In genomic region chr2:216624251-216624650, GRCh38 we compare ENCODE assay signal across 14 cellular contexts. TPM values are rescaled to one million over a fixed set of nuclear protein-coding genes. Genes with fewer than 3 reads are reported as not detected.
DNase-seq lines count a peak whose midpoint lies in the region; ATAC-seq, FAIRE-seq and TF ChIP-seq lines count a peak whose summit lies in the region.
"Had no signal": no experiment of that assay in that cellular context is flagged by ENCODE, and none has a peak within 500 bp of the region (broad histone marks: within the 10 kb centered on the region; RNA-seq: fewer than 3 reads in every experiment).

No MANE protein-coding gene starts in this region.

- H3K79me2 ChIP-seq in PC-3 (ENCODE audit: low read length) (no peaks in the 10 kb centered on the region), GM12878 (ENCODE audit: control insufficient read depth, insufficient read depth, low read length) (no peaks in the 10 kb centered on the region)

- CTCF ChIA-PET in PC-3 (lab: Charles Lee) (no interaction called here), GM12878 (lab: Yijun Ruan, JAX) (interaction anchor here (0.6 to 1.1 kb wide), 2 partner anchors 40 to 106 kb away, joined by 3 to 4 read pairs; no protein-coding TSS in a partner anchor)

- BruUV-seq in PC-3 (replicated peaks; lab: Mats Ljungman, UMichigan) (no TSS peak), GM12878 (replicated peaks; lab: Mats Ljungman, UMichigan) (no TSS peak)

- WGBS in GM12878 (ENCODE audit: insufficient coverage, insufficient replicate concordance, low lambda C conversion rate, missing lambda C conversion rate), result 25% methylated on average over 2 of the region's 2 CpGs

- DNase-seq in PC-3 (peak; percentile 75), GM12878 (ENCODE audit: low read depth, low spot score) (no peak), posterior vena cava (ENCODE audit: low spot score) (peak; percentile 3), foreskin keratinocyte (no peak), DMS 273 (lab: John Stamatoyannopoulos, UW; ENCODE audit: unreplicated experiment) (no peak)
- DNase-seq in activated CD4-positive, alpha-beta T cell treated with anti-CD3 and anti-CD28 coated beads, Interleukin-2, amount 50 U/mL, for 1 hour, result no peak
- DNase-seq: AML-193; CD4-positive, CD25-positive, alpha-beta regulatory T cell; H7 had no signal

- SMC1A ChIA-PET in GM12878 (lab: Charles Lee; ENCODE audit: uncharacterized antibody, unreplicated experiment), result no interaction called here

- H3K9me3 ChIP-seq in BLaER1, result peaks cover 5% of the 10 kb centered on the region; the same call in 1 of the 2 replicates
- no peaks in the 10 kb centered on the region for H3K9me3 ChIP-seq in PC-3 (ENCODE audit: low read length)
- H3K9me3 ChIP-seq in GM12878 (replicated peaks; ENCODE audit: control insufficient read depth, insufficient read depth, low read length), result no peaks in the 10 kb centered on the region

- H4K20me1 ChIP-seq in BLaER1, result no peaks in the 10 kb centered on the region
- H4K20me1 ChIP-seq in PC-3 (ENCODE audit: low read length), result no peaks in the 10 kb centered on the region
- H4K20me1 ChIP-seq in GM12878 (ENCODE audit: control insufficient read depth, insufficient read depth), result no peaks in the 10 kb centered on the region
- H4K20me1 ChIP-seq: BLaER1 treated with 17β-estradiol and CSF1 and Interleukin-3, amounts not matched to agents 10 nM and 100 nM had no signal

- H3F3A ChIP-seq in PC-3 (ENCODE audit: low read length, unreplicated experiment), result no peaks in the 10 kb centered on the region

- FAIRE-seq in GM12878 (lab: Jason Lieb, UNC), result no peak

- H3K4me3 ChIP-seq in BLaER1 (no peak overlapping the region), PC-3 (ENCODE audit: low read length) (no peak overlapping the region), GM12878 (no peak overlapping the region)
- H3K4me3 ChIP-seq: BLaER1 treated with 17β-estradiol and CSF1 and Interleukin-3, amounts not matched to agents 10 nM and 100 nM; GM23338 had no signal

- ATAC-seq in PC-3, result peak; percentile 18; the same call in 1 of the 2 replicates
- ATAC-seq in GM12878, result no peak
- ATAC-seq in foreskin keratinocyte, result no peak
- ATAC-seq: GM23338 had no signal

- TF ChIP-seq POLR2A in GM12878 (IDR thresholded peaks at IDR 0.05; ENCODE audit: low read depth, low read length), result no peak

- no peaks in the 10 kb centered on the region for H3K36me3 ChIP-seq in BLaER1
- no peaks in the 10 kb centered on the region for H3K36me3 ChIP-seq in PC-3 (ENCODE audit: low read depth, low read length)
- H3K36me3 ChIP-seq in GM12878 (ENCODE audit: control insufficient read depth in 2 of 2, insufficient read depth in 2 of 2, low read length in 1 of 2), result no peaks in the 10 kb centered on the region
- H3K36me3 ChIP-seq: BLaER1 treated with 17β-estradiol and CSF1 and Interleukin-3, amounts not matched to agents 10 nM and 100 nM had no signal

- RAD21 ChIA-PET in GM12878 (lab: Charles Lee; ENCODE audit: unreplicated experiment), result no interaction called here

- POLR2A ChIA-PET in PC-3 (lab: Charles Lee; ENCODE audit: unreplicated experiment) (no interaction called here), GM12878 (lab: Charles Lee) (no interaction called here)

- no peak overlapping the region for H2AFZ ChIP-seq in PC-3 (ENCODE audit: low read length)
- no peak overlapping the region for H2AFZ ChIP-seq in GM12878 (ENCODE audit: control insufficient read depth, low read depth, low read length)
- H2AFZ ChIP-seq: GM23338 had no signal

- H3K27ac ChIP-seq in BLaER1, result no peak overlapping the region
- H3K27ac ChIP-seq in PC-3 (ENCODE audit: low read length), result peak overlapping the region; percentile 44
- no peak overlapping the region for H3K27ac ChIP-seq in GM12878 (ENCODE audit: control insufficient read depth, insufficient read depth)
- no peak overlapping the region for H3K27ac ChIP-seq in foreskin keratinocyte
- H3K27ac ChIP-seq: 22Rv1; BLaER1 treated with 17β-estradiol and CSF1 and Interleukin-3, amounts not matched to agents 10 nM and 100 nM; HL-60 had no signal

- in situ Hi-C loops in GM12878 (cut with MboI), result no loop called here

- H3K4me1 ChIP-seq in BLaER1 (peaks cover 67% of the 10 kb centered on the region), PC-3 (ENCODE audit: insufficient read depth, low read length) (peaks cover 27% of the 10 kb centered on the region), GM12878 (ENCODE audit: control insufficient read depth, insufficient read depth, low read length) (peaks cover 3% of the 10 kb centered on the region; the same call in 1 of the 2 replicates), foreskin keratinocyte (no peaks in the 10 kb centered on the region)

- H3K4me2 ChIP-seq in BLaER1, result peak overlapping the region; percentile 23; the same call in 1 of the 2 replicates
- H3K4me2 ChIP-seq in PC-3 (ENCODE audit: low read length), result peak overlapping the region; percentile 21
- no peak overlapping the region for H3K4me2 ChIP-seq in GM12878 (ENCODE audit: control insufficient read depth, insufficient read depth)
- H3K4me2 ChIP-seq: GM23338 had no signal

- no peak for TF ChIP-seq RAD21 in GM12878 (IDR thresholded peaks at IDR 0.05; ENCODE audit: insufficient read depth, low read depth, low read length)

- H3K9ac ChIP-seq in BLaER1, result no peak overlapping the region
- H3K9ac ChIP-seq in PC-3 (ENCODE audit: low read length), result no peak overlapping the region
- no peak overlapping the region for H3K9ac ChIP-seq in GM12878 (ENCODE audit: control insufficient read depth, insufficient read depth, low read length)
- H3K9ac ChIP-seq: BLaER1 treated with 17β-estradiol and CSF1 and Interleukin-3, amounts not matched to agents 10 nM and 100 nM had no signal

- H3K9me2 ChIP-seq in PC-3 (replicated peaks; ENCODE audit: low read length), result no peaks in the 10 kb centered on the region

- no peak for TF ChIP-seq EP300 in GM12878 (IDR thresholded peaks at IDR 0.05; ENCODE audit: borderline replicate concordance in 1 of 2, control insufficient read depth in 1 of 2, low read depth in 2 of 2, low read length in 2 of 2)

- H3K27me3 ChIP-seq in BLaER1, result no peaks in the 10 kb centered on the region
- H3K27me3 ChIP-seq in PC-3 (ENCODE audit: low read length), result no peaks in the 10 kb centered on the region
- no peaks in the 10 kb centered on the region for H3K27me3 ChIP-seq in GM12878 (replicated peaks in 1 of 2; ENCODE audit: control insufficient read depth in 2 of 2, insufficient read depth in 2 of 2, low read length in 1 of 2)
- H3K27me3 ChIP-seq in foreskin keratinocyte, result peaks cover 2% of the 10 kb centered on the region
- H3K27me3 ChIP-seq: BLaER1 treated with 17β-estradiol and CSF1 and Interleukin-3, amounts not matched to agents 10 nM and 100 nM had no signal

- intact Hi-C loops in PC-3 (cut with micrococcal nuclease), result no loop called here
- intact Hi-C loops in GM12878 (cut with micrococcal nuclease; ENCODE audit: unreplicated experiment), result no loop called here
- intact Hi-C loops in posterior vena cava (cut with DNase I), result no loop called here

- TF ChIP-seq CTCF in PC-3 (conservative IDR thresholded peaks at IDR 0.05; ENCODE audit: low read depth, low read length), result no peak
- no peak for TF ChIP-seq CTCF in GM12878 (IDR thresholded peaks at IDR 0.05 in 2 of 3, conservative IDR thresholded peaks at IDR 0.05 in 1 of 3; ENCODE audit: control insufficient read depth in 2 of 3, extremely low read depth in 1 of 3, insufficient read depth in 1 of 3, low read depth in 3 of 3, low read length in 3 of 3)
- no peak for TF ChIP-seq CTCF in foreskin keratinocyte (conservative IDR thresholded peaks at IDR 0.05)

TF ChIP-seq in GM12878, 131 proteins besides CTCF, POLR2A, EP300 and RAD21:
- TF ChIP-seq YY1 (IDR thresholded peaks at IDR 0.05; ENCODE audit: low read depth, low read length) (no peak), PKNOX1 (IDR thresholded peaks at IDR 0.05) (peak; percentile 26; the same call in 1 of the 2 replicates)

RNA-seq across cellular contexts. Expression of gene IGFBP2, which starts 9.0 kb away (rescaled TPM):
- 174 and 183 TPM in 2 replicates for total RNA-seq in PC-3 (2014; rRNA removed)
- 5.3 and 6.7 TPM in 2 replicates for total RNA-seq in GM12878 (2013; cell fraction: nucleolus; rRNA removed)
- total RNA-seq in GM12878 (2014; rRNA removed), result 0.11 TPM in 1 of 2 replicates, not detected in the other
- not detected in 2 replicates for total RNA-seq in GM12878 (2014; rRNA removed; fragmentation: Illumina TruSeq; extraction: Trizol)
- 0.43 and 0.49 TPM in 2 replicates for total RNA-seq in GM12878 (2021)
- polyA plus RNA-seq in GM12878 (2011; ENCODE audit: low read depth), result 0.92 TPM
- 0.62 and 1.5 TPM in 2 replicates for polyA plus RNA-seq in GM12878 (2011; rRNA removed)
- polyA plus RNA-seq in GM12878 (2011; cell fraction: cytosol; rRNA removed), result 1.7 and 1.8 TPM in 2 replicates
- 0.85 and 1.5 TPM in 2 replicates for polyA plus RNA-seq in GM12878 (2011; cell fraction: nucleus; rRNA removed)
- 5.5 and 5.7 TPM in 2 replicates for polyA plus RNA-seq in GM12878 (2012)
- not detected in 2 replicates for polyA plus RNA-seq in GM12878 (2014; fragmentation: Illumina TruSeq; extraction: Trizol)
- polyA plus RNA-seq in GM12878 (2014; fragmentation: Nextera tagmentation; extraction: Ambion mirVana), result not detected
- not detected in 2 replicates for polyA plus RNA-seq in GM12878 (2014; rRNA removed)
- polyA plus RNA-seq in GM12878 (2016; fragmentation: Nextera tagmentation; extraction: Ambion mirVana), result under 1 TPM; 0.28 to 0.38 TPM
- 0.67 TPM in 1 of 2 replicates, not detected in the other for polyA minus RNA-seq in GM12878 (2011; rRNA and poly(A)+ RNA removed)
- not detected in 2 replicates for polyA minus RNA-seq in GM12878 (2011; cell fraction: cytosol; rRNA and poly(A)+ RNA removed)
- not detected in 2 replicates for polyA minus RNA-seq in GM12878 (2011; cell fraction: nucleus; rRNA and poly(A)+ RNA removed)
- 10 to 100 TPM; 37.9 to 54.8 TPM for total RNA-seq in posterior vena cava
- total RNA-seq in foreskin keratinocyte, result 33.9 and 46.8 TPM in 2 replicates
- 41.4 and 55.5 TPM in 2 replicates for polyA plus RNA-seq in foreskin keratinocyte
- total RNA-seq: CD4-positive, CD25-positive, alpha-beta regulatory T cell had no signal
- polyA plus RNA-seq: CD4-positive, CD25-positive, alpha-beta regulatory T cell had no signal

Comparison
In these comparisons a context has a peak if more than half of its experiments do, and no peak if none do; other contexts are left out.
1. DNase-seq: peak in PC-3 (single experiment) and posterior vena cava (single experiment); none in GM12878 (single experiment), activated CD4-positive, alpha-beta T cell treated with anti-CD3 and anti-CD28 coated beads, Interleukin-2, amount 50 U/mL, for 1 hour (single experiment), foreskin keratinocyte (0 of 2) and DMS 273 (single experiment).